In genomic region chr3:195260286-195260905, GRCh38 we compare ENCODE assay signal across 8 cellular contexts. TPM values are rescaled to one million over a fixed set of nuclear protein-coding genes. Genes with fewer than 3 reads are reported as not detected.
DNase-seq lines count a peak whose midpoint lies in the region; ATAC-seq and TF ChIP-seq lines count a peak whose summit lies in the region.

No MANE protein-coding gene starts in this region.

- H3K36me3 ChIP-seq in DND-41 (ENCODE audit: insufficient read depth, low read length): peaks cover 2% of the 10 kb centered on the region
- peaks cover 11% of the 10 kb centered on the region for H3K36me3 ChIP-seq in MG63
- H3K36me3 ChIP-seq in gastroesophageal sphincter: peaks cover 0 to 8% of the 10 kb centered on the region in 2 donors
- H3K36me3 ChIP-seq in parathyroid adenoma (ENCODE audit: control insufficient read depth, insufficient read depth, low read length): no peaks in the 10 kb centered on the region

- H3K4me1 ChIP-seq in DND-41 (ENCODE audit: insufficient read depth, low read length) (peaks cover 23% of the 10 kb centered on the region), gastroesophageal sphincter (peaks cover 4 to 36% (median 19%) of the 10 kb centered on the region in 3 donors), parathyroid adenoma (peaks cover 22% of the 10 kb centered on the region)

- H3K4me2 ChIP-seq in DND-41 (ENCODE audit: insufficient read depth, low read length) (peak overlapping the region; percentile 99), parathyroid adenoma (ENCODE audit: low read length) (peak overlapping the region; percentile 76)

- H3K36me3 Mint-ChIP-seq in activated CD4-positive, alpha-beta memory T cell treated with anti-CD3 and anti-CD28 coated beads for 36 hours: peaks cover 2% of the 10 kb centered on the region

- H3K9ac ChIP-seq in DND-41 (ENCODE audit: low read depth, low read length): peak overlapping the region; percentile 57
- no peak overlapping the region for H3K9ac ChIP-seq in parathyroid adenoma

- H3K9me3 Mint-ChIP-seq in activated CD4-positive, alpha-beta memory T cell treated with anti-CD3 and anti-CD28 coated beads for 36 hours: no peaks in the 10 kb centered on the region

- no peaks in the 10 kb centered on the region for H3K9me3 ChIP-seq in DND-41 (ENCODE audit: insufficient read depth, low read length, severe bottlenecking)
- H3K9me3 ChIP-seq in MG63: no peaks in the 10 kb centered on the region
- H3K9me3 ChIP-seq in gastroesophageal sphincter: no peaks in the 10 kb centered on the region
- no peaks in the 10 kb centered on the region for H3K9me3 ChIP-seq in parathyroid adenoma (ENCODE audit: control insufficient read depth, low read length)

- intact Hi-C loops in activated CD4-positive, alpha-beta memory T cell treated with anti-CD3 and anti-CD28 coated beads for 36 hours (cut with micrococcal nuclease): loop anchor here (1.0 kb wide), 2 partner anchors 10 to 588 kb away; partner anchors contain the start of gene LSG1

- peaks cover 14% of the 10 kb centered on the region for H3K4me1 Mint-ChIP-seq in activated CD4-positive, alpha-beta memory T cell treated with anti-CD3 and anti-CD28 coated beads for 36 hours (ENCODE audit: low read depth)

- no peaks in the 10 kb centered on the region for H3K27me3 Mint-ChIP-seq in activated CD4-positive, alpha-beta memory T cell treated with anti-CD3 and anti-CD28 coated beads for 36 hours

- POLR2A ChIA-PET in activated CD4-positive, alpha-beta memory T cell treated with anti-CD3 and anti-CD28 coated beads for 36 hours (lab: Charles Lee): interaction anchor here (1.5 kb wide), 1 partner anchor 578 kb away, joined by 7 read pairs; no protein-coding TSS in a partner anchor

- no peak overlapping the region for H3K27ac Mint-ChIP-seq in activated CD4-positive, alpha-beta memory T cell treated with anti-CD3 and anti-CD28 coated beads for 36 hours

- peak overlapping the region; percentile 70 for H3K4me3 Mint-ChIP-seq in activated CD4-positive, alpha-beta memory T cell treated with anti-CD3 and anti-CD28 coated beads for 36 hours

- DNase-seq in DND-41 (no peak), MG63 (no peak), occipital lobe (lab: John Stamatoyannopoulos, UW) (no peak)
- DNase-seq in activated CD4-positive, alpha-beta memory T cell treated with anti-CD3 and anti-CD28 coated beads for 36 hours: peak; percentile 54
- DNase-seq in activated CD4-positive, CD25-positive, alpha-beta regulatory T cell treated with anti-CD3 and anti-CD28 coated beads, Interleukin-2, amount 50 U/mL, for 72 hours: no peak

- peak overlapping the region; percentile 51 for H2AFZ ChIP-seq in DND-41 (ENCODE audit: low read depth, low read length)
- peak overlapping the region; percentile 79 for H2AFZ ChIP-seq in parathyroid adenoma

- H3K79me2 ChIP-seq in DND-41 (ENCODE audit: insufficient read depth, low read length) (peaks cover 13% of the 10 kb centered on the region; the same call in 1 of the 2 replicates), parathyroid adenoma (peaks cover 20% of the 10 kb centered on the region)

- CTCF ChIA-PET in activated CD4-positive, alpha-beta memory T cell treated with anti-CD3 and anti-CD28 coated beads for 36 hours (lab: Charles Lee): interaction anchor here (0.6 to 3.8 kb wide), 13 partner anchors 10 to 589 kb away, joined by 3 to 40 read pairs (median 3); partner anchors contain the start of genes LSG1 and XXYLT1

- WGBS in gastroesophageal sphincter (ENCODE audit: low coverage in 1 of 2), 2 donors: 30% methylated on average over 4 of the region's 41 CpGs; no CpG with 5 or more reads in 1 of the 2 donors

- TF ChIP-seq CTCF in DND-41 (IDR thresholded peaks at IDR 0.05; ENCODE audit: borderline replicate concordance, extremely low read depth, low read length, poor library complexity, severe bottlenecking) (no peak), gastroesophageal sphincter (IDR thresholded peaks at IDR 0.05) (peak in 1 of 4 experiments; percentile 19), parathyroid adenoma (IDR thresholded peaks at IDR 0.05) (no peak)

- TF ChIP-seq POLR2A in gastroesophageal sphincter (IDR thresholded peaks at IDR 0.05): no peak

- H3K4me3 ChIP-seq in DND-41 (ENCODE audit: low read depth in 1 of 2, low read length in 2 of 2): peak overlapping the region; percentile 11 to 66; a peak in 3 of 4 replicates
- H3K4me3 ChIP-seq in MG63: peak overlapping the region; percentile 71
- peak overlapping the region; percentile 44 to 71 for H3K4me3 ChIP-seq in gastroesophageal sphincter
- peak overlapping the region; percentile 48 for H3K4me3 ChIP-seq in parathyroid adenoma (ENCODE audit: low read depth, low read length)

- H3K27me3 ChIP-seq in DND-41 (ENCODE audit: insufficient read depth, low read length, poor library complexity) (no peaks in the 10 kb centered on the region), MG63 (no peaks in the 10 kb centered on the region), gastroesophageal sphincter (no peaks in the 10 kb centered on the region), parathyroid adenoma (ENCODE audit: control insufficient read depth, insufficient read depth, low read length) (no peaks in the 10 kb centered on the region)

- 0 out of 2 replicates have a peak overlapping the region, but pooled peaks have one; percentile 18 for H3K27ac ChIP-seq in DND-41 (ENCODE audit: low read length)
- H3K27ac ChIP-seq in gastroesophageal sphincter: peak overlapping the region in 3 of 4 donors; percentile 95 to 97 (median 96)
- H3K27ac ChIP-seq in parathyroid adenoma: peak overlapping the region; percentile 53

- ATAC-seq in DND-41 (ENCODE audit: insufficient read depth, low read depth) (peak; percentile 25; the same call in 2 of the 3 replicates), GM21576 (IDR thresholded peaks at IDR 0.05; ENCODE audit: unreplicated experiment) (peak; percentile 7), gastroesophageal sphincter (peak; percentile 9)

- no peak for TF ChIP-seq EP300 in gastroesophageal sphincter (IDR thresholded peaks at IDR 0.05)

- H4K20me1 ChIP-seq in DND-41 (ENCODE audit: insufficient read depth, low read length): peaks cover 89% of the 10 kb centered on the region

RNA-seq across cellular contexts. Expression of gene XXYLT1, which starts 10.6 kb away (rescaled TPM):
- 23.0 and 43.7 TPM in 2 replicates for total RNA-seq in MG63 (2014; rRNA removed; shearing (Covaris generic); ENCODE audit: low replicate concordance)
- 1 to 10 TPM; 3.3 to 4.4 TPM for total RNA-seq in activated CD4-positive, alpha-beta memory T cell treated with anti-CD3 and anti-CD28 coated beads for 36 hours
- total RNA-seq in gastroesophageal sphincter (10 to 100 TPM; 10.1 to 14.0 (median 12.5) TPM), occipital lobe (24.2 TPM)

Comparison
In these comparisons a context has a peak if more than half of its experiments do, and no peak if none do; other contexts are left out.
1. H3K27ac ChIP-seq: peak in every context shown above with its lines; median percentile 96 in gastroesophageal sphincter; 53 in parathyroid adenoma; 18 in DND-41.